In the genomic region with DNA sequence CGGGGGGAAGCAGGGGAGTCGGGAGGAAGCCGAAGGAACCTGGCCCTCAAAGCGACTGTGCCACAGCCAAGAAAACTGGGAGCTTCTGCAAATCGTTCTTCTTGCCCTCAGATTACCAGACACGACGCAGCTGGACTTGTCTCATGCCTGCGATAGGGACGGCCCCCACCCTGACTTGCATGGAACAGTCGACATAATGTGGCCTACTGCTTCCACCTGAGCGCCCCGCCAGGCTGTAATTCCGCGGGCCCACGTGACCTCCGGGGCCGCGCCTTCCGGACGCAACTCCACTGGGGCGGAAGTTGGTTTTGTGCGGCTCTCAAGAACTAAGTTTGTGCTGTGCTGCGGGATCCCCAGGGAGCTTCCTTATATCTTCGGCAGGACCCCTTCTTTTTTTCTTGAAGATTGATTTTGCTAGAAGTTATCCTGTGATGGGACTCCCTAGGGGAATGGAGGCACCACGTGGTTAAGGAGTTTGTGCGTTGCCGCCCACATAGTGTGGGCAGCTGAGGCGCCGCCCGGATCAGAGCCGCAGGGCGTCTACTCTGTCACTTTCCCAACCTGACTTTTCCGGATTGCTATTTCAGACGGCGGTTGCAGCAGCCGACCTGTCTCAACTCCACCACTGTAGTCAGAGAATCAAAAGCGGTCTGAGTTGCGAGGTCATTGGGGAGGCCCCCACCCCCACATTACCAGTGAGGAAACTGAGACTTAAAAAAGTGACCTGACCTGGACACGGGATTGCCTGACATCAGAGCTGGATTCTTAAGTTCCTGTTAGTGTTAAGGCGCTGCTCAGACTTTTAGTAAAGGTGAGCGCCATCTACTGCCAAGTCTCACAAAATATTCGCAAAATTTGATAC, we compare ENCODE assay signal across 8 cellular contexts. TPM values are rescaled to one million over a fixed set of nuclear protein-coding genes. Genes with fewer than 3 reads are reported as not detected.
A peak's percentile ranks its signal among the peaks of the same experiment; 100 is the strongest.
DNase-seq lines count a peak whose midpoint lies in the region; ATAC-seq and TF ChIP-seq lines count a peak whose summit lies in the region.

No MANE protein-coding gene starts in this region.

- H3K9me3 ChIP-seq in HCT116 (ENCODE audit: control insufficient read depth in 1 of 2, insufficient read depth in 1 of 2, low read depth in 1 of 2, low read length in 2 of 2), result no peaks in the 10 kb centered on the region
- H3K9me3 ChIP-seq in MM.1S (replicated peaks; ENCODE audit: insufficient read depth, low read length), result no peaks in the 10 kb centered on the region
- no peaks in the 10 kb centered on the region for H3K9me3 ChIP-seq in stomach smooth muscle (ENCODE audit: control insufficient read depth in 2 of 2, low read length in 2 of 2)

- H3K4me3 Mint-ChIP-seq in neural crest cell, result peak overlapping the region; percentile 96

- peak overlapping the region; percentile 75 to 80 for H3K4me3 ChIP-seq in HCT116 (replicated peaks in 1 of 2; ENCODE audit: low read depth in 1 of 2, low read length in 2 of 2)
- peak overlapping the region; percentile 92 for H3K4me3 ChIP-seq in MM.1S (ENCODE audit: low read length)
- peak overlapping the region; percentile 70 to 96 for H3K4me3 ChIP-seq in stomach smooth muscle (ENCODE audit: low read length in 2 of 2)

- peaks cover 10% of the 10 kb centered on the region for H3K27me3 Mint-ChIP-seq in neural crest cell (ENCODE audit: low read depth)

- peaks cover 4 to 27% of the 10 kb centered on the region in 2 experiments; a peak in 3 of 4 replicates for H3K4me1 ChIP-seq in HCT116 (ENCODE audit: control insufficient read depth in 1 of 2, insufficient read depth in 2 of 2, low read length in 2 of 2)
- H3K4me1 ChIP-seq in MM.1S (ENCODE audit: low read length), result peaks cover 11% of the 10 kb centered on the region; the same call in 1 of the 2 replicates
- H3K4me1 ChIP-seq in foreskin keratinocyte, result peaks cover 22% of the 10 kb centered on the region
- H3K4me1 ChIP-seq in stomach smooth muscle (ENCODE audit: control insufficient read depth, insufficient read depth, low read length), result peaks cover 12% of the 10 kb centered on the region

- RAD21 ChIA-PET in HCT116 (lab: Charles Lee; ENCODE audit: low non-redundant PET in 1 of 2, low total read pairs in 2 of 2, uncharacterized antibody in 2 of 2, unreplicated experiment in 2 of 2), result interaction anchor here (0.9 to 2.1 kb wide), 3 partner anchors 195 to 199 kb away, joined by 3 to 16 read pairs (median 5); no protein-coding TSS in a partner anchor

- H3K27me3 ChIP-seq in HCT116 (ENCODE audit: insufficient read depth, low read length) (no peaks in the 10 kb centered on the region), MM.1S (replicated peaks; ENCODE audit: insufficient read depth, low read length) (no peaks in the 10 kb centered on the region), foreskin keratinocyte (no peaks in the 10 kb centered on the region), stomach smooth muscle (ENCODE audit: control insufficient read depth in 1 of 2, insufficient read depth in 2 of 2, low read length in 2 of 2) (no peaks in the 10 kb centered on the region)

- peak overlapping the region; percentile 94 for H3K4me2 ChIP-seq in HCT116 (ENCODE audit: low read length)
- H3K4me2 ChIP-seq in MM.1S (ENCODE audit: low read depth, low read length), result peak overlapping the region; percentile 87

- peaks cover 44% of the 10 kb centered on the region for H3K79me2 ChIP-seq in HCT116 (ENCODE audit: insufficient read depth, low read length)
- H3K79me2 ChIP-seq in MM.1S (ENCODE audit: low read length), result peaks cover 41% of the 10 kb centered on the region

- H2AFZ ChIP-seq in HCT116 (ENCODE audit: low read depth, low read length, poor library complexity, severe bottlenecking) (peak overlapping the region; percentile 51), MM.1S (ENCODE audit: low read length) (peak overlapping the region; percentile 79)

- TF ChIP-seq CTCF in HCT116 (IDR thresholded peaks at IDR 0.05 in 2 of 3, conservative IDR thresholded peaks at IDR 0.05 in 1 of 3; ENCODE audit: borderline replicate concordance in 1 of 3, insufficient read depth in 1 of 3, low read depth in 2 of 3, low read length in 2 of 3), result peak; percentile 53 to 79 (median 60); a peak in 5 of 6 replicates
- TF ChIP-seq CTCF in MM.1S (IDR thresholded peaks at IDR 0.05; ENCODE audit: low read length), result peak; percentile 63
- peak; percentile 82 for TF ChIP-seq CTCF in foreskin keratinocyte (conservative IDR thresholded peaks at IDR 0.05)
- TF ChIP-seq CTCF in neural crest cell (conservative IDR thresholded peaks at IDR 0.05), result peak; percentile 76

- peaks cover 24% of the 10 kb centered on the region for H3F3A ChIP-seq in MM.1S (ENCODE audit: insufficient read depth, low read length)

- intact Hi-C loops in HCT116 (cut with micrococcal nuclease), result loop anchor here (1.0 to 5.0 kb wide), 3 partner anchors 195 to 821 kb away; a partner anchor contains a TSS

- peaks cover 2% of the 10 kb centered on the region for H3K36me3 Mint-ChIP-seq in neural crest cell (ENCODE audit: low read depth)

- peaks cover 2 to 7% of the 10 kb centered on the region in 2 experiments; a peak in 2 of 4 replicates for H3K36me3 ChIP-seq in HCT116 (ENCODE audit: control insufficient read depth in 1 of 2, insufficient read depth in 2 of 2, low read length in 2 of 2)
- H3K36me3 ChIP-seq in MM.1S (replicated peaks; ENCODE audit: insufficient read depth, low read length), result no peaks in the 10 kb centered on the region; the same call in 1 of the 2 replicates
- peaks cover 0 to 1% of the 10 kb centered on the region in 2 donors for H3K36me3 ChIP-seq in stomach smooth muscle (ENCODE audit: control insufficient read depth in 2 of 2, insufficient read depth in 2 of 2, low read length in 2 of 2)

- peak overlapping the region; percentile 100 for H3K27ac Mint-ChIP-seq in neural crest cell (ENCODE audit: unreplicated experiment)

- BruUV-seq in HCT116 (replicated peaks; lab: Mats Ljungman, UMichigan), result TSS peak; percentile 91

- peaks cover 39% of the 10 kb centered on the region for H3K4me1 Mint-ChIP-seq in neural crest cell

- DNase-seq in GDM1 (lab: John Stamatoyannopoulos, UW) (peak; percentile 94), HCT116 (ENCODE audit: low read depth, low spot score) (peak; percentile 89), MM.1S (peak; percentile 95), SIG-M5 (lab: John Stamatoyannopoulos, UW) (peak; percentile 86), foreskin keratinocyte (peak; percentile 93 to 96), neural crest cell (ENCODE audit: low read depth, low spot score) (peak; percentile 81)
- DNase-seq in activated gamma-delta T cell treated with anti-CD3 and anti-CD28 coated beads, Interleukin-2, amount 50 U/mL, for 16 hours (ENCODE audit: low read depth), result peak; percentile 86

- H3K9me3 Mint-ChIP-seq in neural crest cell, result no peaks in the 10 kb centered on the region

- TF ChIP-seq POLR2A in HCT116 (IDR thresholded peaks at IDR 0.05; ENCODE audit: borderline replicate concordance, extremely low read depth, insufficient read depth, insufficient read length), result peak; percentile 16

- CTCF ChIA-PET in HCT116 (lab: Charles Lee), result interaction anchor here (0.8 to 4.9 kb wide), 7 partner anchors 9 to 288 kb away, joined by 3 to 56 read pairs (median 4); a partner anchor contains a TSS

- H4K20me1 ChIP-seq in HCT116 (ENCODE audit: insufficient read depth) (0 out of 2 replicates have a peak, but pooled peaks cover 17% of the 10 kb centered on the region), MM.1S (ENCODE audit: insufficient read depth, low read length) (peaks cover 29% of the 10 kb centered on the region)

- H3K9ac ChIP-seq in HCT116 (ENCODE audit: low read length) (peak overlapping the region; percentile 94), MM.1S (ENCODE audit: low read length) (peak overlapping the region; percentile 84), stomach smooth muscle (ENCODE audit: low read length in 2 of 2) (peak overlapping the region; percentile 95 to 99)

- peak overlapping the region; percentile 92 for H3K27ac ChIP-seq in HCT116 (ENCODE audit: low read depth, low read length)
- H3K27ac ChIP-seq in MM.1S (ENCODE audit: low read length), result peak overlapping the region; percentile 98
- peak overlapping the region; percentile 99 for H3K27ac ChIP-seq in foreskin keratinocyte
- peak overlapping the region; percentile 95 for H3K27ac ChIP-seq in stomach smooth muscle (ENCODE audit: low read length)

- POLR2A ChIA-PET in HCT116 (lab: Charles Lee), result interaction anchor here (0.9 to 1.8 kb wide), 4 partner anchors 10 to 288 kb away, joined by 3 to 14 read pairs (median 5); a partner anchor contains a TSS

- H3K9me2 ChIP-seq in HCT116 (ENCODE audit: insufficient read depth) (no peaks in the 10 kb centered on the region), MM.1S (replicated peaks; ENCODE audit: insufficient read depth, low read length) (no peaks in the 10 kb centered on the region)

- ATAC-seq in HCT116 (peak; percentile 84), foreskin keratinocyte (peak; percentile 89)

- TF ChIP-seq RAD21 in HCT116 (IDR thresholded peaks at IDR 0.05; ENCODE audit: low read depth), result peak; percentile 87

TF ChIP-seq in HCT116, 20 proteins besides CTCF, POLR2A, EP300 and RAD21 (continues in another document):
- TF ChIP-seq, protein P1, sequence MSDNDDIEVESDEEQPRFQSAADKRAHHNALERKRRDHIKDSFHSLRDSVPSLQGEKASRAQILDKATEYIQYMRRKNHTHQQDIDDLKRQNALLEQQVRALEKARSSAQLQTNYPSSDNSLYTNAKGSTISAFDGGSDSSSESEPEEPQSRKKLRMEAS (IDR thresholded peaks at IDR 0.05), result peak; percentile 89

RNA-seq across cellular contexts. Expression of a gene that starts 0.5 kb away (rescaled TPM):
- total RNA-seq in HCT116 (2021; ENCODE audit: unreplicated experiment) (171 TPM), foreskin keratinocyte (138 and 154 TPM in 2 replicates), neural crest cell (73.1 and 81.6 TPM in 2 replicates)
- polyA plus RNA-seq in HCT116 (2012), result 93.0 and 99.1 TPM in 2 replicates
- polyA plus RNA-seq in foreskin keratinocyte, result 82.1 and 82.4 TPM in 2 replicates

RNA-seq across cellular contexts. Expression of a gene that starts 57.6 kb away (rescaled TPM):
- total RNA-seq in HCT116 (2021; ENCODE audit: unreplicated experiment) (3.3 TPM), foreskin keratinocyte (0.46 and 0.71 TPM in 2 replicates), neural crest cell (2.2 and 3.3 TPM in 2 replicates)
- polyA plus RNA-seq in HCT116 (2012), result 1.5 and 1.8 TPM in 2 replicates
- 0.16 and 0.32 TPM in 2 replicates for polyA plus RNA-seq in foreskin keratinocyte

RNA-seq across cellular contexts. Expression of a gene that starts 57.7 kb away (rescaled TPM):
- total RNA-seq in HCT116 (2021; ENCODE audit: unreplicated experiment), result 14.7 TPM
- 10.0 and 11.4 TPM in 2 replicates for polyA plus RNA-seq in HCT116 (2012)
- total RNA-seq in foreskin keratinocyte, result 12.7 and 16.0 TPM in 2 replicates
- polyA plus RNA-seq in foreskin keratinocyte, result 15.5 and 17.3 TPM in 2 replicates
- total RNA-seq in neural crest cell, result 9.7 and 10.1 TPM in 2 replicates

Comparison
In these comparisons a context has a peak if more than half of its experiments do, and no peak if none do; other contexts are left out.
1. Peak in every context shown above with its lines: DNase-seq, ATAC-seq, H3K4me3 ChIP-seq and H3K27ac ChIP-seq.